10 cellular contexts compared by ENCODE assay signal in genomic region chr16:65119905-65120341, GRCh38. TPM values are rescaled to one million over a fixed set of nuclear protein-coding genes. Genes with fewer than 3 reads are reported as not detected.
A peak's percentile ranks its signal among the peaks of the same experiment; 100 is the strongest.
DNase-seq lines count a peak whose midpoint lies in the region; ATAC-seq and TF ChIP-seq lines count a peak whose summit lies in the region.
"Had no signal": no experiment of that assay in that cellular context is flagged by ENCODE, and none has a peak within 500 bp of the region (broad histone marks: within the 10 kb centered on the region; RNA-seq: fewer than 3 reads in every experiment).

No MANE protein-coding gene starts in this region.

- H3K4me3 ChIP-seq in endodermal cell (ENCODE audit: low read length) (peak overlapping the region; percentile 82), mesodermal cell (ENCODE audit: extremely low read depth, insufficient read depth, low read length, poor library complexity, severe bottlenecking) (peak overlapping the region; percentile 95), transverse colon (peak overlapping the region in 3 of 4 donors; percentile 37 to 70 (median 47))

- no peak for ATAC-seq in left colon
- no peak for ATAC-seq in HG03108 (IDR thresholded peaks at IDR 0.05; ENCODE audit: unreplicated experiment)

- peak; percentile 67 for DNase-seq in M059J (ENCODE audit: low read depth)
- peak; percentile 57 for DNase-seq in endodermal cell
- DNase-seq in transverse colon = no peak
- DNase-seq in GM19238 (ENCODE audit: insufficient read length, low spot score) = no peak
- no peak for DNase-seq in left colon
- DNase-seq: activated CD4-positive, alpha-beta T cell treated with anti-CD3 and anti-CD28 coated beads for 48 hours; NCI-H2171 treated with DMSO at 0.1 percent for 48 hours had no signal

- no peak for TF ChIP-seq CTCF in endodermal cell (conservative IDR thresholded peaks at IDR 0.05)
- TF ChIP-seq CTCF in transverse colon (IDR thresholded peaks at IDR 0.05) = no peak

- H3K27me3 ChIP-seq in endodermal cell (ENCODE audit: control insufficient read depth, insufficient read depth, low read length, poor library complexity, severe bottlenecking) (peaks cover 63% of the 10 kb centered on the region), transverse colon (peaks cover 44% of the 10 kb centered on the region)

- H3K9ac ChIP-seq in endodermal cell (ENCODE audit: extremely low read depth, low read length, poor library complexity, severe bottlenecking) = no peak overlapping the region

- H3K4me1 Mint-ChIP-seq in endodermal cell = peaks cover 20% of the 10 kb centered on the region

- in situ Hi-C loops in transverse colon (cut with MboI; ENCODE audit: low pct_ligation_motif_present in 1 of 4, low pct_unique_long_range_greater_than_20kb in 1 of 4, low sequenced_read_pairs in 3 of 4) = loop anchor here in 3 of 4 donors (25.0 kb wide), 3 partner anchors 708 to 1758 kb away; no protein-coding TSS in a partner anchor

- no peak overlapping the region for H3K27ac Mint-ChIP-seq in endodermal cell

- no peaks in the 10 kb centered on the region for H3K9me3 Mint-ChIP-seq in endodermal cell

- no peak for TF ChIP-seq EP300 in transverse colon (IDR thresholded peaks at IDR 0.05; ENCODE audit: low read depth)

- no peak overlapping the region for H3K27ac ChIP-seq in endodermal cell (ENCODE audit: low read depth, low read length)
- peak overlapping the region; percentile 89 for H3K27ac ChIP-seq in mesodermal cell (ENCODE audit: low read depth, low read length, severe bottlenecking)
- peak overlapping the region; percentile 79 to 88 (median 86) for H3K27ac ChIP-seq in transverse colon
- H3K27ac ChIP-seq: epithelial cell of prostate had no signal

- peaks cover 75% of the 10 kb centered on the region for H3K27me3 Mint-ChIP-seq in endodermal cell (ENCODE audit: insufficient read depth)

- H3K36me3 ChIP-seq in endodermal cell (ENCODE audit: control insufficient read depth, insufficient read depth, low read length) (no peaks in the 10 kb centered on the region), mesodermal cell (ENCODE audit: control insufficient read depth, insufficient read depth, low read length) (peaks cover 53% of the 10 kb centered on the region), transverse colon (no peaks in the 10 kb centered on the region)

- H3K9me3 ChIP-seq in endodermal cell (ENCODE audit: control insufficient read depth, low read length) (no peaks in the 10 kb centered on the region), mesodermal cell (ENCODE audit: control insufficient read depth, low read length) (no peaks in the 10 kb centered on the region), transverse colon (no peaks in the 10 kb centered on the region)

- no peaks in the 10 kb centered on the region for H3K4me1 ChIP-seq in endodermal cell (ENCODE audit: control insufficient read depth, insufficient read depth, low read length)
- H3K4me1 ChIP-seq in mesodermal cell (ENCODE audit: control insufficient read depth, insufficient read depth, low read length, poor library complexity, severe bottlenecking) = peaks cover 20% of the 10 kb centered on the region
- peaks cover 8 to 55% (median 35%) of the 10 kb centered on the region in 4 donors for H3K4me1 ChIP-seq in transverse colon

- intact Hi-C loops in transverse colon (cut with DNase I; ENCODE audit: low total_unique reads) = no loop called here
- intact Hi-C loops in left colon (cut with DNase I, micrococcal nuclease) = loop anchor here in 1 of 2 donors (10.0 kb wide), 1 partner anchor 1755 kb away; no protein-coding TSS in a partner anchor

- WGBS in endodermal cell (ENCODE audit: insufficient coverage in 1 of 2, insufficient read length in 1 of 2), 2 experiments = 12 to 18% methylated on average over 6 to 8 of the region's 8 CpGs
- WGBS in mesodermal cell (ENCODE audit: insufficient coverage in 2 of 2), 2 experiments = 0 to 4% methylated on average over 5 to 8 of the region's 8 CpGs
- WGBS in transverse colon (ENCODE audit: low coverage in 1 of 2), 2 donors = 26 to 39% methylated on average over 4 to 8 of the region's 8 CpGs

- TF ChIP-seq POLR2A in transverse colon (IDR thresholded peaks at IDR 0.05) = no peak

- peak overlapping the region; percentile 59 for H3K4me3 Mint-ChIP-seq in endodermal cell

- H3K36me3 Mint-ChIP-seq in endodermal cell (ENCODE audit: low read depth) = no peaks in the 10 kb centered on the region

RNA-seq across cellular contexts. Expression of gene CDH11, which starts 1.9 kb away (rescaled TPM):
- 90.8 and 139 TPM in 2 replicates for total RNA-seq in M059J (2014; rRNA removed; shearing (Covaris generic))
- total RNA-seq in endodermal cell = 1 to 10 TPM in 1 of 2 donors, under 1 TPM in 1; 0.73 to 2.9 TPM
- 75.8 TPM for polyA plus RNA-seq in endodermal cell (2013, experiment 1 of 2)
- polyA plus RNA-seq in endodermal cell (2013, experiment 2 of 2) = 69.9 TPM
- polyA plus RNA-seq in mesodermal cell (2013, experiment 1 of 2) = 488 TPM
- polyA plus RNA-seq in mesodermal cell (2013, experiment 2 of 2) = 420 TPM
- total RNA-seq in transverse colon = 100 to 1,000 TPM in 1 of 4 donors, 10 to 100 TPM in 1, 1 to 10 TPM in 2; 8.2 to 141 (median 9.2) TPM
- 10 to 100 TPM in 1 of 2 donors, 1 to 10 TPM in 1; 4.4 to 15.6 TPM for total RNA-seq in left colon

Comparison
In these comparisons a context has a peak if more than half of its experiments do, and no peak if none do; other contexts are left out.
1. DNase-seq: peak in M059J (single experiment) and endodermal cell (single experiment); none in transverse colon (single experiment), GM19238 (single experiment) and left colon (0 of 2).
2. Peak in every context shown above with its lines, with median percentiles within 50 percentile points of each other: H3K4me3 ChIP-seq.